19 cellular contexts compared by ENCODE assay signal in the genomic region with DNA sequence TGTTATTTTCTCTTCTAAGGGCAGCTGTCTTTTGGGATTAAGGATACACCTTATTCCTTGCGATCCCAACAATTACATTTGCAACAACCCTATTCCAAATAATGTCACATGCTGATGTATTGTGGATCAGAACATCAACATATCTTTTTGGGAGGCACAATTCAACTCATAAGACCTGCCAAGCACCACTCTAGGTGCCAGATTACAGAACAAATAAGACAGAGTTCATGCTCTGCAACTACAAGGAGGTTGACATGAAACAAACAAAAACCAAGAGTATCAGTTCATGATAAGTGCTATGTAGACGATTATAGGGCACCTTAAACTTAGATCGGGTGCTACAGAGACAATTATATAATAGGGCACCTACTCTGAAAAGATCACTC.
DNase-seq lines count a peak whose midpoint lies in the region; ATAC-seq and TF ChIP-seq lines count a peak whose summit lies in the region.
"Had no signal": no experiment of that assay in that cellular context is flagged by ENCODE, and none has a peak within 500 bp of the region (broad histone marks: within the 10 kb centered on the region; RNA-seq: fewer than 3 reads in every experiment).

No MANE protein-coding gene starts in this region.

- peaks cover 5 to 25% (median 18%) of the 10 kb centered on the region in 4 donors for H3K4me1 Mint-ChIP-seq in CD4-positive, CD25-positive, alpha-beta regulatory T cell
- H3K4me1 Mint-ChIP-seq in activated T-helper 17 cell treated with anti-CD3 and anti-CD28 coated beads, Interleukin-2, amount 50 U/mL, for 72 hours: peaks cover 9% of the 10 kb centered on the region
- H3K4me1 Mint-ChIP-seq in nephron: peaks cover 48% of the 10 kb centered on the region

- H3K36me3 ChIP-seq in CD4-positive, CD25-positive, alpha-beta regulatory T cell (ENCODE audit: control insufficient read depth, insufficient read depth, low read length): no peaks in the 10 kb centered on the region
- H3K36me3 ChIP-seq: esophagus muscularis mucosa, transverse colon had no signal

- DNase-seq in CD4-positive, CD25-positive, alpha-beta regulatory T cell: no peak
- DNase-seq in DMS79 treated with DMSO at 0.1 percent for 48 hours (lab: John Stamatoyannopoulos, UW) (peak; percentile 86), C1 segment of cervical spinal cord (lab: John Stamatoyannopoulos, UW) (no peak)
- DNase-seq in activated effector memory CD4-positive, alpha-beta T cell treated with anti-CD3 and anti-CD28 coated beads, Interleukin-2, amount 50 U/mL, for 16 hours: no peak
- DNase-seq: activated CD4-positive, alpha-beta T cell treated with anti-CD3 and anti-CD28 coated beads for 48 hours; activated T-cell treated with anti-CD3 and anti-CD28 coated beads, Interleukin-2, amount 50 U/mL, for 72 hours; Caco-2; hypothalamus; left colon; naive B cell; stimulated activated CD4-positive, alpha-beta T cell treated with anti-CD3 and anti-CD28 coated beads, Interleukin-2, amount 100 ng/mL, for 48 hours; transverse colon had no signal

- no peaks in the 10 kb centered on the region for H3K36me3 Mint-ChIP-seq in CD4-positive, CD25-positive, alpha-beta regulatory T cell
- H3K36me3 Mint-ChIP-seq in activated T-helper 17 cell treated with anti-CD3 and anti-CD28 coated beads, Interleukin-2, amount 50 U/mL, for 72 hours (ENCODE audit: low read depth): no peaks in the 10 kb centered on the region
- no peaks in the 10 kb centered on the region for H3K36me3 Mint-ChIP-seq in nephron (ENCODE audit: low read depth)
- H3K36me3 Mint-ChIP-seq: naive B cell had no signal

- no peak overlapping the region for H3K4me3 ChIP-seq in CD4-positive, CD25-positive, alpha-beta regulatory T cell (ENCODE audit: low read depth, low read length)
- H3K4me3 ChIP-seq: right atrium auricular region, transverse colon had no signal

- TF ChIP-seq CTCF in nephron (IDR thresholded peaks at IDR 0.05; ENCODE audit: unreplicated experiment in 3 of 3): no peak

- no peaks in the 10 kb centered on the region for H3K9me3 ChIP-seq in CD4-positive, CD25-positive, alpha-beta regulatory T cell (ENCODE audit: control insufficient read depth in 2 of 2, low read length in 2 of 2)
- H3K9me3 ChIP-seq: Caco-2, esophagus muscularis mucosa, right atrium auricular region, transverse colon had no signal

- no peak overlapping the region for H3K4me3 Mint-ChIP-seq in CD4-positive, CD25-positive, alpha-beta regulatory T cell
- H3K4me3 Mint-ChIP-seq in activated T-helper 17 cell treated with anti-CD3 and anti-CD28 coated beads, Interleukin-2, amount 50 U/mL, for 72 hours: peak overlapping the region; percentile 19
- H3K4me3 Mint-ChIP-seq in nephron: peak overlapping the region in 1 of 3 experiments; percentile 7
- H3K4me3 Mint-ChIP-seq: naive B cell had no signal

- peak overlapping the region in 2 of 3 donors; percentile 13 to 86 for H3K27ac Mint-ChIP-seq in CD4-positive, CD25-positive, alpha-beta regulatory T cell
- H3K27ac Mint-ChIP-seq in activated T-helper 17 cell treated with anti-CD3 and anti-CD28 coated beads, Interleukin-2, amount 50 U/mL, for 72 hours: no peak overlapping the region
- H3K27ac Mint-ChIP-seq in nephron: peak overlapping the region; percentile 68 to 71 (median 68)
- H3K27ac Mint-ChIP-seq: activated T-cell treated with anti-CD3 and anti-CD28 coated beads, Interleukin-2, amount 50 U/mL, for 72 hours had no signal

- no peak overlapping the region for H3K27ac ChIP-seq in CD4-positive, CD25-positive, alpha-beta regulatory T cell (ENCODE audit: insufficient read depth, low read length, poor library complexity, severe bottlenecking)
- H3K27ac ChIP-seq: esophagus muscularis mucosa, right atrium auricular region, transverse colon had no signal

- no peaks in the 10 kb centered on the region for H3K27me3 Mint-ChIP-seq in CD4-positive, CD25-positive, alpha-beta regulatory T cell
- H3K27me3 Mint-ChIP-seq in activated T-helper 17 cell treated with anti-CD3 and anti-CD28 coated beads, Interleukin-2, amount 50 U/mL, for 72 hours: no peaks in the 10 kb centered on the region
- no peaks in the 10 kb centered on the region for H3K27me3 Mint-ChIP-seq in nephron (ENCODE audit: low read depth)
- H3K27me3 Mint-ChIP-seq: naive B cell had no signal

- ATAC-seq in CD4-positive, CD25-positive, alpha-beta regulatory T cell (ENCODE audit: low read depth in 2 of 2): no peak
- no peak for ATAC-seq in activated T-helper 17 cell treated with anti-CD3 and anti-CD28 coated beads, Interleukin-2, amount 50 U/mL, for 72 hours (replicated peaks)
- no peak for ATAC-seq in GM19023 (IDR thresholded peaks at IDR 0.05; ENCODE audit: unreplicated experiment)
- ATAC-seq in GM21619 (IDR thresholded peaks at IDR 0.05; ENCODE audit: unreplicated experiment): no peak
- ATAC-seq: activated T-cell treated with anti-CD3 and anti-CD28 coated beads, Interleukin-2, amount 50 U/mL, for 72 hours; left colon; Panc1 had no signal

- no peaks in the 10 kb centered on the region for H3K27me3 ChIP-seq in CD4-positive, CD25-positive, alpha-beta regulatory T cell (ENCODE audit: control insufficient read depth, insufficient read depth, low read length)
- H3K27me3 ChIP-seq: esophagus muscularis mucosa, right atrium auricular region, transverse colon had no signal

- H3K4me1 ChIP-seq in CD4-positive, CD25-positive, alpha-beta regulatory T cell (ENCODE audit: control insufficient read depth, insufficient read depth, low read length, poor library complexity, severe bottlenecking): peaks cover 7% of the 10 kb centered on the region
- H3K4me1 ChIP-seq: Caco-2 had no signal

- no peaks in the 10 kb centered on the region for H3K9me3 Mint-ChIP-seq in CD4-positive, CD25-positive, alpha-beta regulatory T cell
- H3K9me3 Mint-ChIP-seq in activated T-helper 17 cell treated with anti-CD3 and anti-CD28 coated beads, Interleukin-2, amount 50 U/mL, for 72 hours: no peaks in the 10 kb centered on the region
- no peaks in the 10 kb centered on the region for H3K9me3 Mint-ChIP-seq in nephron
- H3K9me3 Mint-ChIP-seq: activated T-cell treated with anti-CD3 and anti-CD28 coated beads, Interleukin-2, amount 50 U/mL, for 72 hours; naive B cell had no signal
